ENCODE assay signal across 22 cellular contexts in the genomic region with DNA sequence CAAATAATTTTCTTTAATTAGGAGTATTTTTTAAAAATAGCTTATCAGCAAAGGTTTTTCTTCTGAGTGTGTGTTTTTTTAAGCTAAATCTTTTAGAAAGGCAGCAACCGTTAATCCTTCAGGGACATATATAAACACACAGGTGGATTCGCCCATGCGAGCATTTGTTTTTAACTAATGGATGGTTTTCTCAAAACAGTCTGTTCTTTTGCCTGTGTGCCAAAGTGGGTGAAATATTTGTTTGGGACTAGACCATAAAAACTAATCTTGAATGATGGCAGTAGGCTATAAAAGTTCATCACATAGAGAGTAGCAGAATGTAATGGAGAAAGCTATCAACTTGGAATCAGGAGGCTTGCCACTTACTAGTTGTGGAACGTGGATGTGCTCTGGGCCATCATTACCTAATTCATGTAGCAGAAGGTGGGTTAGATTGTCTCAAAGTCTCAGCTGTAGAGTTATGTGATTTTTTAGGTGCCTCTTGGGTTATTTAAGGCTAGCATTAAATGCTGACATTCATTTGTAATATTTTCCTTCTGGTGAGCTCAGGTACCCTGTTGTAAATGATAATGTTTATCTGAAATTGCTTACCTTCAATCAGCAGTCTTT.
"Had no signal": no experiment of that assay in that cellular context is flagged by ENCODE, and none has a peak within 500 bp of the region (broad histone marks: within the 10 kb centered on the region; RNA-seq: fewer than 3 reads in every experiment).

No MANE protein-coding gene starts in this region.

- H3K27ac Mint-ChIP-seq: activated CD4-positive, alpha-beta memory T cell treated with anti-CD3 and anti-CD28 coated beads, Interleukin-2, amount 10 ng/mL, durations not matched to agents 7 days and 5 days; activated CD8-positive, alpha-beta memory T cell treated with anti-CD3 and anti-CD28 coated beads, Interleukin-2, amount 10 ng/mL, durations not matched to agents 7 days and 5 days; activated naive CD4-positive, alpha-beta T cell treated with anti-CD3 and anti-CD28 coated beads, Interleukin-2, amount 10 ng/mL, durations not matched to agents 7 days and 5 days; memory B cell; T-helper 2 cell treated with Interferon-gamma antibody and Interleukin-4, amounts not matched to agents 5 μg/mL and 100 μg/mL, for 36 hours had no signal

- H3K9me3 ChIP-seq: gastrocnemius medialis, heart right ventricle, transverse colon, vagina had no signal

- H3K36me3 Mint-ChIP-seq: activated CD8-positive, alpha-beta memory T cell treated with anti-CD3 and anti-CD28 coated beads, Interleukin-2, amount 10 ng/mL, durations not matched to agents 7 days and 5 days; activated naive CD4-positive, alpha-beta T cell treated with anti-CD3 and anti-CD28 coated beads, Interleukin-2, amount 10 ng/mL, durations not matched to agents 7 days and 5 days; memory B cell had no signal

- H3K36me3 ChIP-seq: gastrocnemius medialis, heart right ventricle, transverse colon, vagina had no signal

- H3K27me3 Mint-ChIP-seq: memory B cell had no signal

- H3K9me3 Mint-ChIP-seq: activated CD4-positive, alpha-beta memory T cell treated with anti-CD3 and anti-CD28 coated beads, Interleukin-2, amount 10 ng/mL, durations not matched to agents 7 days and 5 days; activated naive CD4-positive, alpha-beta T cell treated with anti-CD3 and anti-CD28 coated beads, Interleukin-2, amount 10 ng/mL, durations not matched to agents 7 days and 5 days; memory B cell; neural crest cell; T-helper 2 cell treated with Interferon-gamma antibody and Interleukin-4, amounts not matched to agents 5 μg/mL and 100 μg/mL, for 36 hours had no signal

- H3K4me3 Mint-ChIP-seq: activated CD4-positive, alpha-beta memory T cell treated with anti-CD3 and anti-CD28 coated beads, Interleukin-2, amount 10 ng/mL, durations not matched to agents 7 days and 5 days; activated CD8-positive, alpha-beta memory T cell treated with anti-CD3 and anti-CD28 coated beads, Interleukin-2, amount 10 ng/mL, durations not matched to agents 7 days and 5 days; activated naive CD4-positive, alpha-beta T cell treated with anti-CD3 and anti-CD28 coated beads, Interleukin-2, amount 10 ng/mL, durations not matched to agents 7 days and 5 days; memory B cell; neural crest cell; T-helper 2 cell treated with Interferon-gamma antibody and Interleukin-4, amounts not matched to agents 5 μg/mL and 100 μg/mL, for 36 hours had no signal

- DNase-seq: activated CD4-positive, alpha-beta memory T cell treated with anti-CD3 and anti-CD28 coated beads, Interleukin-2, amount 10 ng/mL, durations not matched to agents 7 days and 5 days; activated CD4-positive, alpha-beta T cell treated with anti-CD3 and anti-CD28 coated beads for 48 hours; activated CD4-positive, CD25-positive, alpha-beta regulatory T cell; activated CD8-positive, alpha-beta memory T cell treated with anti-CD3 and anti-CD28 coated beads, Interleukin-2, amount 10 ng/mL, durations not matched to agents 7 days and 5 days; activated naive CD4-positive, alpha-beta T cell treated with anti-CD3 and anti-CD28 coated beads, Interleukin-2, amount 10 ng/mL, durations not matched to agents 7 days and 5 days; activated T-cell treated with anti-CD3 and anti-CD28 coated beads, Interleukin-2, amount 50 U/mL, for 1 hour; cerebellar nuclear complex; effector CD8-positive, alpha-beta T cell; gastrocnemius medialis; heart right ventricle; left ventricle myocardium superior; retina; stimulated activated CD4-positive, alpha-beta T cell treated with anti-CD3 and anti-CD28 coated beads, Interleukin-12 subunit alpha, Interleukin-12 subunit beta, amount 100 ng/mL, for 4 hours; stimulated activated CD4-positive, alpha-beta T cell treated with anti-CD3 and anti-CD28 coated beads, Interleukin-1b, Interleukin-23, amount 100 ng/mL, for 48 hours; stimulated activated CD8-positive, alpha-beta memory T cell treated with anti-CD3 and anti-CD28 coated beads, Interleukin-4, amount 100 ng/mL, for 48 hours; stimulated activated naive CD4-positive, alpha-beta T cell treated with Interleukin-2 at 50 U/mL for 16 hours; transverse colon had no signal

- H3K27ac ChIP-seq: gastrocnemius medialis, heart right ventricle, transverse colon, vagina had no signal

- ATAC-seq: activated CD8-positive, alpha-beta memory T cell treated with anti-CD3 and anti-CD28 coated beads, Interleukin-2, amount 10 ng/mL, durations not matched to agents 7 days and 5 days; esophagus mucosa; gastrocnemius medialis; heart right ventricle; left ventricle myocardium superior had no signal

- H3K27me3 ChIP-seq: gastrocnemius medialis, heart right ventricle, transverse colon, vagina had no signal

- H3K4me3 ChIP-seq: gastrocnemius medialis, heart right ventricle, transverse colon, vagina had no signal
